Comparison of ENCODE assay signal across 16 cellular contexts in genomic region chr6:96604420-96604819, GRCh38.
"Had no signal": no experiment of that assay in that cellular context is flagged by ENCODE, and none has a peak within 500 bp of the region (broad histone marks: within the 10 kb centered on the region; RNA-seq: fewer than 3 reads in every experiment).

No MANE protein-coding gene starts in this region.

- H3K4me2 ChIP-seq: hepatocyte, neural progenitor cell had no signal

- H3K27me3 ChIP-seq: brain microvascular endothelial cell, esophagus muscularis mucosa, hepatocyte, left lung, neural progenitor cell, ovary, sigmoid colon, thyroid gland had no signal

- H3K27ac ChIP-seq: brain microvascular endothelial cell, esophagus muscularis mucosa, hepatocyte, left lung, neural progenitor cell, ovary, sigmoid colon, thyroid gland had no signal

- H2AFZ ChIP-seq: hepatocyte, neural progenitor cell had no signal

- H3K9me3 ChIP-seq: esophagus muscularis mucosa, left lung, ovary, sigmoid colon, thyroid gland had no signal

- ATAC-seq: activated T-helper 17 cell treated with anti-CD3 and anti-CD28 coated beads, Interleukin-2, amount 50 U/mL, for 72 hours; left lung had no signal

- H3K36me3 ChIP-seq: brain microvascular endothelial cell, esophagus muscularis mucosa, left lung, neural progenitor cell, ovary, sigmoid colon, thyroid gland had no signal

- H3K9ac ChIP-seq: neural progenitor cell had no signal

- H3K79me2 ChIP-seq: hepatocyte had no signal

- DNase-seq: activated CD4-positive, alpha-beta T cell treated with anti-CD3 and anti-CD28 coated beads, Interleukin-2, amount 50 U/mL, for 48 hours; activated naive CD4-positive, alpha-beta T cell treated with Interleukin-2 at 50 U/mL for 16 hours; anterior cingulate cortex; brain microvascular endothelial cell; left lung; mammary epithelial cell; naive B cell; ovary; sigmoid colon; stimulated activated CD4-positive, alpha-beta T cell treated with anti-CD3 and anti-CD28 coated beads, Interleukin-1b, Interleukin-23, amount 100 ng/mL, for 48 hours; thyroid gland had no signal

- H3K4me3 ChIP-seq: coronary artery, esophagus muscularis mucosa, hepatocyte, left lung, neural progenitor cell, ovary, sigmoid colon, thyroid gland had no signal

- H3K4me1 ChIP-seq: esophagus muscularis mucosa, left lung, neural progenitor cell, sigmoid colon, thyroid gland had no signal
